Comparison of ENCODE assay signal across 8 cellular contexts in genomic region chr3:136251511-136251910, GRCh38. TPM values are rescaled to one million over a fixed set of nuclear protein-coding genes. Genes with fewer than 3 reads are reported as not detected.
DNase-seq lines count a peak whose midpoint lies in the region; ATAC-seq and TF ChIP-seq lines count a peak whose summit lies in the region.

No MANE protein-coding gene starts in this region.

- no peak for TF ChIP-seq EP300 in sigmoid colon (IDR thresholded peaks at IDR 0.05)

- H3K4me1 ChIP-seq in sigmoid colon, result peaks cover 0 to 18% (median 15%) of the 10 kb centered on the region in 4 donors
- peaks cover 7 to 23% of the 10 kb centered on the region in 2 donors for H3K4me1 ChIP-seq in left lung

- DNase-seq in DMS53 (lab: John Stamatoyannopoulos, UW) (peak; percentile 39), DMS53 treated with DMSO at 0.1 percent for 48 hours (lab: John Stamatoyannopoulos, UW; ENCODE audit: unreplicated experiment) (no peak), M059J (ENCODE audit: low read depth) (peak; percentile 45), sigmoid colon (no peak), left lung (no peak), inferior parietal cortex (ENCODE audit: extremely low spot score) (no peak), HCEC 1CT (no peak)

- no peak for TF ChIP-seq CTCF in sigmoid colon (IDR thresholded peaks at IDR 0.05)
- TF ChIP-seq CTCF in left lung (IDR thresholded peaks at IDR 0.05), result no peak

- ATAC-seq in left lung, result no peak

- intact Hi-C loops in sigmoid colon (cut with DNase I), result loop anchor here (2.0 to 10.0 kb wide), 4 partner anchors 173 to 763 kb away; partner anchors contain the start of gene PPP2R3A
- intact Hi-C loops in left lung (cut with DNase I), result no loop called here

- H3K27ac ChIP-seq in cingulate gyrus (ENCODE audit: low read depth, low read length), result peak overlapping the region; percentile 87
- peak overlapping the region; percentile 89 to 93 (median 92) for H3K27ac ChIP-seq in sigmoid colon
- no peak overlapping the region for H3K27ac ChIP-seq in left lung

- H3K4me3 ChIP-seq in sigmoid colon, result peak overlapping the region in 1 of 4 donors; percentile 66
- peak overlapping the region in 1 of 2 donors; percentile 56 for H3K4me3 ChIP-seq in left lung

- H3K27me3 ChIP-seq in sigmoid colon, result no peaks in the 10 kb centered on the region
- H3K27me3 ChIP-seq in left lung, result no peaks in the 10 kb centered on the region

- TF ChIP-seq POLR2A in sigmoid colon (IDR thresholded peaks at IDR 0.05), result no peak

- H3K9me3 ChIP-seq in sigmoid colon (no peaks in the 10 kb centered on the region), left lung (no peaks in the 10 kb centered on the region)

- H3K36me3 ChIP-seq in sigmoid colon, result peaks cover 0 to 12% (median 4%) of the 10 kb centered on the region in 4 donors
- peaks cover 0 to 8% of the 10 kb centered on the region in 2 donors for H3K36me3 ChIP-seq in left lung

- 69 to 87% methylated on average over 3 of the region's 3 CpGs for WGBS in sigmoid colon, 2 donors

RNA-seq across cellular contexts. Expression of gene PCCB, which starts 1.4 kb away (rescaled TPM):
- total RNA-seq in M059J (2014; rRNA removed; shearing (Covaris generic)), result 67.3 and 68.9 TPM in 2 replicates
- total RNA-seq in sigmoid colon (10 to 100 TPM; 24.8 to 33.9 (median 29.0) TPM), left lung (10 to 100 TPM; 35.7 to 44.7 TPM)
- 10 to 100 TPM; 31.2 to 64.3 (median 32.9) TPM for polyA plus RNA-seq in sigmoid colon

RNA-seq across cellular contexts. Expression of gene MSL2, which starts 55.4 kb away (rescaled TPM):
- 17.5 and 19.2 TPM in 2 replicates for total RNA-seq in M059J (2014; rRNA removed; shearing (Covaris generic))
- total RNA-seq in sigmoid colon (10 to 100 TPM; 18.7 to 23.9 (median 20.8) TPM), left lung (10 to 100 TPM; 25.8 to 32.6 TPM)
- 10 to 100 TPM in 1 of 3 donors, 1 to 10 TPM in 2; 3.2 to 13.1 (median 3.6) TPM for polyA plus RNA-seq in sigmoid colon

Comparison
In these comparisons a context has a peak if more than half of its experiments do, and no peak if none do; other contexts are left out.
1. DNase-seq: peak in DMS53 (single experiment) and M059J (single experiment); none in DMS53 treated with DMSO at 0.1 percent for 48 hours (single experiment), sigmoid colon (single experiment), left lung (0 of 2), inferior parietal cortex (single experiment) and HCEC 1CT (single experiment).
2. H3K27ac ChIP-seq: peak in cingulate gyrus (single experiment) and sigmoid colon (4 of 4); none in left lung (0 of 2).